1 cellular context compared by ENCODE assay signal in genomic region chr10:43868952-43869351, GRCh38.
TF ChIP-seq lines count a peak whose summit lies in the region.

No MANE protein-coding gene starts in this region.

TF ChIP-seq in SK-N-SH, 30 proteins besides CTCF, POLR2A, EP300 and RAD21 (continued from another document):
- no peak for TF ChIP-seq ZBTB33 (IDR thresholded peaks at IDR 0.05; ENCODE audit: borderline replicate concordance, low read depth)
- TF ChIP-seq RCOR1 (IDR thresholded peaks at IDR 0.05; ENCODE audit: low read length), result no peak
- TF ChIP-seq EZH2phosphoT487 (IDR thresholded peaks at IDR 0.05; ENCODE audit: borderline replicate concordance, low read depth), result no peak
- no peak for TF ChIP-seq RXRA (IDR thresholded peaks at IDR 0.05; ENCODE audit: borderline replicate concordance, low read depth)
- TF ChIP-seq SIN3A (IDR thresholded peaks at IDR 0.05; ENCODE audit: borderline replicate concordance, low read depth, low read length), result no peak
- TF ChIP-seq NRF1 (IDR thresholded peaks at IDR 0.05; ENCODE audit: low read depth, low read length), result no peak
- TF ChIP-seq TEAD4 (IDR thresholded peaks at IDR 0.05; ENCODE audit: borderline replicate concordance, insufficient read depth), result no peak
- TF ChIP-seq CHD2 (IDR thresholded peaks at IDR 0.05; ENCODE audit: low read length, partially characterized antibody), result no peak
- no peak for TF ChIP-seq GATA2 (CRISPR knock-in tag; IDR thresholded peaks at IDR 0.05)
- TF ChIP-seq REST (IDR thresholded peaks at IDR 0.05; ENCODE audit: low read depth, low read length), result no peak
- no peak for TF ChIP-seq POLR2AphosphoS5 (IDR thresholded peaks at IDR 0.05; ENCODE audit: low read depth, low read length)
- TF ChIP-seq ELF1 (IDR thresholded peaks at IDR 0.05), result no peak
- no peak for TF ChIP-seq RFX5 (IDR thresholded peaks at IDR 0.05; ENCODE audit: low read length)
